In genomic region chr14:31419179-31420012, GRCh38 we compare ENCODE assay signal across 8 cellular contexts. TPM values are rescaled to one million over a fixed set of nuclear protein-coding genes. Genes with fewer than 3 reads are reported as not detected.
A peak's percentile ranks its signal among the peaks of the same experiment; 100 is the strongest.
DNase-seq lines count a peak whose midpoint lies in the region; ATAC-seq lines count a peak whose summit lies in the region.

No MANE protein-coding gene starts in this region.

- H3K27me3 Mint-ChIP-seq in dendritic cell treated with granulocyte-macrophage colony-stimulating factor and Interleukin-4, amounts not matched to agents 40 ng/mL and 50 ng/mL, for 4 days, result no peaks in the 10 kb centered on the region
- no peaks in the 10 kb centered on the region for H3K27me3 Mint-ChIP-seq in naive B cell

- intact Hi-C loops in dendritic cell treated with granulocyte-macrophage colony-stimulating factor and Interleukin-4, amounts not matched to agents 40 ng/mL and 50 ng/mL, for 4 days (cut with micrococcal nuclease), result loop anchor here (2.0 to 5.0 kb wide), 2 partner anchors 37 to 658 kb away; partner anchors contain the start of genes ARHGAP5 and DTD2

- in situ Hi-C loops in G401 (cut with HindIII; ENCODE audit: low sequenced_read_pairs), result no loop called here

- DNase-seq in G401 (ENCODE audit: low spot score) (peak; percentile 2), NAMALWA (ENCODE audit: low spot score) (peak; percentile 16), naive B cell (no peak), DMS53 (lab: John Stamatoyannopoulos, UW) (no peak)
- DNase-seq in activated naive CD4-positive, alpha-beta T cell treated with anti-CD3 and anti-CD28 coated beads, Interleukin-2, amount 50 U/mL, for 16 hours, result no peak

- peak overlapping the region; percentile 94 for H3K27ac Mint-ChIP-seq in dendritic cell treated with granulocyte-macrophage colony-stimulating factor and Interleukin-4, amounts not matched to agents 40 ng/mL and 50 ng/mL, for 4 days
- H3K27ac Mint-ChIP-seq in naive B cell, result peak overlapping the region in 2 of 6 donors; percentile 5 to 63

- H3K36me3 Mint-ChIP-seq in dendritic cell treated with granulocyte-macrophage colony-stimulating factor and Interleukin-4, amounts not matched to agents 40 ng/mL and 50 ng/mL, for 4 days (ENCODE audit: low read depth), result peaks cover 23% of the 10 kb centered on the region
- H3K36me3 Mint-ChIP-seq in naive B cell, result peaks cover 0 to 8% of the 10 kb centered on the region in 2 donors

- peaks cover 42% of the 10 kb centered on the region for H3K4me1 Mint-ChIP-seq in dendritic cell treated with granulocyte-macrophage colony-stimulating factor and Interleukin-4, amounts not matched to agents 40 ng/mL and 50 ng/mL, for 4 days (ENCODE audit: low read depth)
- peaks cover 17 to 41% (median 30%) of the 10 kb centered on the region in 3 donors for H3K4me1 Mint-ChIP-seq in naive B cell

- no peaks in the 10 kb centered on the region for H3K9me3 Mint-ChIP-seq in dendritic cell treated with granulocyte-macrophage colony-stimulating factor and Interleukin-4, amounts not matched to agents 40 ng/mL and 50 ng/mL, for 4 days
- no peaks in the 10 kb centered on the region for H3K9me3 Mint-ChIP-seq in naive B cell

- H3K4me3 Mint-ChIP-seq in dendritic cell treated with granulocyte-macrophage colony-stimulating factor and Interleukin-4, amounts not matched to agents 40 ng/mL and 50 ng/mL, for 4 days, result peak overlapping the region; percentile 97
- H3K4me3 Mint-ChIP-seq in naive B cell, result peak overlapping the region; percentile 91 to 100 (median 98)

- ATAC-seq in naive B cell (ENCODE audit: low read depth in 2 of 2) (no peak), GM18502 (IDR thresholded peaks at IDR 0.05; ENCODE audit: poor library complexity, unreplicated experiment) (no peak), GM18519 (IDR thresholded peaks at IDR 0.05; ENCODE audit: low FRiP score, unreplicated experiment) (no peak)

RNA-seq across cellular contexts. Expression of gene HEATR5A, which starts 1.0 kb away (rescaled TPM):
- total RNA-seq in G401 (2014; rRNA removed; shearing (Covaris generic)), result 14.9 and 27.5 TPM in 2 replicates
- 10 to 100 TPM in 3 of 6 donors, 1 to 10 TPM in 3; 6.3 to 16.2 (median 10.1) TPM for polyA plus RNA-seq in naive B cell (ENCODE audit: low read depth in 6 of 6)

RNA-seq across cellular contexts. Expression of gene DTD2, which starts 37.9 kb away (rescaled TPM):
- total RNA-seq in G401 (2014; rRNA removed; shearing (Covaris generic)), result 58.0 and 80.7 TPM in 2 replicates
- 10 to 100 TPM; 12.5 to 26.0 (median 17.8) TPM for polyA plus RNA-seq in naive B cell (ENCODE audit: low read depth in 6 of 6)

Comparison
In these comparisons a context has a peak if more than half of its experiments do, and no peak if none do; other contexts are left out.
1. DNase-seq: peak in G401 (single experiment) and NAMALWA (single experiment); none in naive B cell (single experiment), DMS53 (single experiment) and activated naive CD4-positive, alpha-beta T cell treated with anti-CD3 and anti-CD28 coated beads, Interleukin-2, amount 50 U/mL, for 16 hours (single experiment).